ENCODE assay signal across 27 cellular contexts in genomic region chr16:8776193-8776592, GRCh38. TPM values are rescaled to one million over a fixed set of nuclear protein-coding genes. Genes with fewer than 3 reads are reported as not detected.
DNase-seq lines count a peak whose midpoint lies in the region; ATAC-seq, FAIRE-seq and TF ChIP-seq lines count a peak whose summit lies in the region.
"Had no signal": no experiment of that assay in that cellular context is flagged by ENCODE, and none has a peak within 500 bp of the region (broad histone marks: within the 10 kb centered on the region; RNA-seq: fewer than 3 reads in every experiment).

No MANE protein-coding gene starts in this region.

- H3K4me1 ChIP-seq in HEK293 (ENCODE audit: control insufficient read depth, insufficient read depth, low read length) (no peaks in the 10 kb centered on the region), K562 (replicated peaks in 1 of 2; ENCODE audit: control insufficient read depth in 2 of 2, insufficient read depth in 2 of 2, low read length in 2 of 2) (no peaks in the 10 kb centered on the region; a peak in 1 of 5 replicates), upper lobe of right lung (no peaks in the 10 kb centered on the region)
- H3K4me1 ChIP-seq: Caco-2, right lobe of liver, upper lobe of left lung had no signal

- H3K9ac ChIP-seq in K562 (ENCODE audit: insufficient read depth in 1 of 2, low read depth in 2 of 2, low read length in 2 of 2), result no peak overlapping the region

- intact Hi-C loops in K562 (cut with micrococcal nuclease) (no loop called here), upper lobe of right lung (cut with DNase I) (no loop called here)

- H3K4me3 Mint-ChIP-seq in HFFc6, result no peak overlapping the region
- H3K4me3 Mint-ChIP-seq: activated CD4-positive, alpha-beta T cell treated with anti-CD3 and anti-CD28 coated beads for 36 hours; central memory CD8-positive, alpha-beta T cell; dendritic cell treated with granulocyte-macrophage colony-stimulating factor and Interleukin-4, amounts not matched to agents 40 ng/mL and 50 ng/mL, for 4 days; T-helper 17 cell had no signal

- WGBS in K562 (ENCODE audit: insufficient coverage, low coverage, missing lambda C conversion rate), result 5% methylated on average over 9 of the region's 11 CpGs

- in situ Hi-C loops in K562 (cut with MboI), result no loop called here

- POLR2A ChIA-PET in HEK293 (lab: Yijun Ruan, JAX) (no interaction called here), K562 (lab: Yijun Ruan, JAX) (interaction anchor here (0.6 kb wide), 1 partner anchor 1353 kb away, joined by 3 read pairs; no protein-coding TSS in a partner anchor)

- no peaks in the 10 kb centered on the region for H3K79me2 ChIP-seq in K562 (ENCODE audit: control insufficient read depth, insufficient read depth, low read length)

- H3K4me2 ChIP-seq in K562 (ENCODE audit: insufficient read depth, low read length), result no peak overlapping the region

- H3K9me3 ChIP-seq in HEK293 (ENCODE audit: control insufficient read depth, insufficient read depth, low read depth, low read length) (no peaks in the 10 kb centered on the region), K562 (replicated peaks; ENCODE audit: control insufficient read depth, insufficient read depth, low read depth, low read length) (no peaks in the 10 kb centered on the region), upper lobe of right lung (no peaks in the 10 kb centered on the region)
- H3K9me3 ChIP-seq: Caco-2, right lobe of liver, upper lobe of left lung had no signal

- TF ChIP-seq EP300 in K562 (IDR thresholded peaks at IDR 0.05; ENCODE audit: low read length), result no peak

- peaks cover 3% of the 10 kb centered on the region; the same call in 1 of the 2 replicates for H3K9me3 Mint-ChIP-seq in HFFc6
- H3K9me3 Mint-ChIP-seq: central memory CD8-positive, alpha-beta T cell; dendritic cell treated with granulocyte-macrophage colony-stimulating factor and Interleukin-4, amounts not matched to agents 40 ng/mL and 50 ng/mL, for 4 days had no signal

- H3K27me3 ChIP-seq in K562 (ENCODE audit: control insufficient read depth in 2 of 2, insufficient read depth in 2 of 2, low read length in 2 of 2) (peaks cover 18 to 80% of the 10 kb centered on the region in 2 experiments; a peak in 4 of 5 replicates), upper lobe of right lung (no peaks in the 10 kb centered on the region)
- H3K27me3 ChIP-seq: right lobe of liver, upper lobe of left lung had no signal

- H3K27ac ChIP-seq in HEK293 (ENCODE audit: extremely low read depth, low read depth, low read length) (no peak overlapping the region), K562 (ENCODE audit: extremely low read depth, low read depth, low read length) (no peak overlapping the region), upper lobe of right lung (no peak overlapping the region)
- H3K27ac ChIP-seq: C4-2B, right lobe of liver, upper lobe of left lung had no signal

- no peak overlapping the region for H2AFZ ChIP-seq in K562 (ENCODE audit: low read depth, low read length)

- H3K4me3 ChIP-seq in HEK293 (ENCODE audit: low read depth, low read length), result no peak overlapping the region
- no peak overlapping the region for H3K4me3 ChIP-seq in K562
- H3K4me3 ChIP-seq in upper lobe of right lung, result no peak overlapping the region
- H3K4me3 ChIP-seq: right lobe of liver, upper lobe of left lung had no signal

- no peaks in the 10 kb centered on the region for H3K36me3 Mint-ChIP-seq in HFFc6 (ENCODE audit: low read depth)

- H4K20me1 ChIP-seq in K562 (replicated peaks; ENCODE audit: control insufficient read depth, insufficient read depth, low read length), result peaks cover 7% of the 10 kb centered on the region; the same call in 1 of the 2 replicates

- FAIRE-seq in K562 (lab: Jason Lieb, UNC), result no peak
- FAIRE-seq: endometrium, GM18507, RCC 7860 had no signal

- no peak for TF ChIP-seq CTCF in HEK293 (tag by site-specific recombination; IDR thresholded peaks at IDR 0.05)
- no peak for TF ChIP-seq CTCF in K562 (IDR thresholded peaks at IDR 0.05 in 2 of 3, conservative IDR thresholded peaks at IDR 0.05 in 1 of 3; ENCODE audit: insufficient read depth in 2 of 3, low read depth in 1 of 3, low read length in 3 of 3)
- TF ChIP-seq CTCF in upper lobe of right lung (IDR thresholded peaks at IDR 0.05), result no peak
- TF ChIP-seq CTCF in HFFc6 (IDR thresholded peaks at IDR 0.05), result no peak

- no peak overlapping the region for H3K27ac Mint-ChIP-seq in HFFc6
- H3K27ac Mint-ChIP-seq: activated CD4-positive, alpha-beta T cell treated with anti-CD3 and anti-CD28 coated beads for 36 hours; dendritic cell treated with granulocyte-macrophage colony-stimulating factor and Interleukin-4, amounts not matched to agents 40 ng/mL and 50 ng/mL, for 4 days; T-helper 17 cell had no signal

- TF ChIP-seq POLR2A in K562 (conservative IDR thresholded peaks at IDR 0.05), result no peak

- H3K36me3 ChIP-seq in HEK293 (ENCODE audit: control insufficient read depth in 2 of 2, insufficient read depth in 1 of 2, low read length in 2 of 2), result peaks cover 0 to 64% of the 10 kb centered on the region in 2 experiments; a peak in 1 of 3 replicates
- H3K36me3 ChIP-seq in K562 (ENCODE audit: control insufficient read depth, insufficient read depth, low read length), result no peaks in the 10 kb centered on the region
- peaks cover 4% of the 10 kb centered on the region for H3K36me3 ChIP-seq in upper lobe of right lung

- no TSS peak for BruUV-seq in K562 (replicated peaks; lab: Mats Ljungman, UMichigan)

- no peak for TF ChIP-seq RAD21 in K562 (CRISPR knock-in tag; conservative IDR thresholded peaks at IDR 0.05 in 1 of 2, IDR thresholded peaks at IDR 0.05 in 1 of 2)

- CTCF ChIA-PET in HEK293 (lab: Yijun Ruan, JAX), result interaction anchor here (0.5 kb wide), 1 partner anchor 261 kb away, joined by 5 read pairs; no protein-coding TSS in a partner anchor
- CTCF ChIA-PET in K562 (lab: Yijun Ruan, JAX; ENCODE audit: low intra/inter-chr PET ratio), result no interaction called here

- DNase-seq in K562 (ENCODE audit: extremely low read depth in 1 of 4, low spot score in 3 of 4) (no peak), islet precursor cell (peak; percentile 59), upper lobe of right lung (no peak), HFFc6 (no peak), middle frontal gyrus (ENCODE audit: extremely low spot score, low spot score) (no peak), T-helper 1 cell (no peak)
- DNase-seq: activated CD4-positive, alpha-beta T cell treated with anti-CD3 and anti-CD28 coated beads for 36 hours; activated gamma-delta T cell; activated T-cell treated with anti-CD3 and anti-CD28 coated beads, Interleukin-2, amount 50 U/mL, for 1 hour; Caco-2; DMS79; IMR-90; NCI-H2029; NCI-H226; NCI-H69; right lobe of liver; stimulated activated CD4-positive, alpha-beta T cell treated with anti-CD3 and anti-CD28 coated beads, Interleukin-12 subunit alpha, Interleukin-12 subunit beta, amount 100 ng/mL, for 4 hours; stimulated activated CD4-positive, alpha-beta T cell treated with anti-CD3 and anti-CD28 coated beads, Interleukin-4, amount 100 ng/mL, for 1 hour; T-helper 17 cell; upper lobe of left lung had no signal

- H3K4me1 Mint-ChIP-seq in HFFc6 (ENCODE audit: low read depth), result no peaks in the 10 kb centered on the region
- H3K4me1 Mint-ChIP-seq: activated CD4-positive, alpha-beta T cell treated with anti-CD3 and anti-CD28 coated beads for 36 hours; central memory CD8-positive, alpha-beta T cell had no signal

- no peaks in the 10 kb centered on the region for H3K9me1 ChIP-seq in K562 (ENCODE audit: control insufficient read depth, insufficient read depth, low read length)

- 0 out of 3 replicates have a peak, but pooled peaks have one; percentile 25 for ATAC-seq in K562
- ATAC-seq in upper lobe of right lung, result peak; percentile 59
- ATAC-seq: activated CD4-positive, alpha-beta T cell treated with anti-CD3 and anti-CD28 coated beads for 36 hours; right lobe of liver; T-helper 17 cell had no signal

- H3K27me3 Mint-ChIP-seq in HFFc6 (ENCODE audit: insufficient read depth), result peaks cover 12% of the 10 kb centered on the region
- H3K27me3 Mint-ChIP-seq: activated CD4-positive, alpha-beta T cell treated with anti-CD3 and anti-CD28 coated beads for 36 hours; central memory CD8-positive, alpha-beta T cell; dendritic cell treated with granulocyte-macrophage colony-stimulating factor and Interleukin-4, amounts not matched to agents 40 ng/mL and 50 ng/mL, for 4 days; T-helper 17 cell had no signal

RNA-seq across cellular contexts. Expression of gene TMEM186, which starts 21.2 kb away (rescaled TPM):
- 12.4 and 19.3 TPM in 2 replicates for total RNA-seq in K562 (2011; cell fraction: chromatin; rRNA removed; ENCODE audit: low replicate concordance)
- total RNA-seq in K562 (2011; cell fraction: nucleolus; rRNA removed), result 17.0 and 19.2 TPM in 2 replicates
- total RNA-seq in K562 (2011; cell fraction: nucleoplasm; rRNA removed), result 21.9 and 24.2 TPM in 2 replicates
- 10.1 and 11.2 TPM in 2 replicates for total RNA-seq in K562 (2014; rRNA removed)
- total RNA-seq in K562 (2014; rRNA removed; fragmentation: Illumina TruSeq; extraction: Trizol), result 13.1 and 15.4 TPM in 2 replicates
- 10.1 and 11.0 TPM in 2 replicates for total RNA-seq in K562 (2015; rRNA removed; fragmentation: Illumina TruSeq; extraction: Trizol)
- 17.8 TPM in 2 replicates for total RNA-seq in K562 (2021)
- 14.9 and 16.4 TPM in 2 replicates for polyA plus RNA-seq in K562 (2011; rRNA removed)
- 15.7 and 17.1 TPM in 2 replicates for polyA plus RNA-seq in K562 (2011; cell fraction: cytosol; rRNA removed)
- 14.9 and 17.5 TPM in 2 replicates for polyA plus RNA-seq in K562 (2011; cell fraction: nucleus; rRNA removed)
- 15.0 and 20.4 TPM in 2 replicates for polyA plus RNA-seq in K562 (2012)
- polyA plus RNA-seq in K562 (2014; fragmentation: Illumina TruSeq; extraction: Trizol), result 16.2 and 19.7 TPM in 2 replicates
- 10 to 100 TPM; 27.3 to 33.4 TPM for polyA plus RNA-seq in K562 (2014; fragmentation: Nextera tagmentation; extraction: Ambion mirVana)
- 17.3 and 18.5 TPM in 2 replicates for polyA plus RNA-seq in K562 (2014; rRNA removed)
- polyA minus RNA-seq in K562 (2011; rRNA and poly(A)+ RNA removed), result 12.7 and 13.4 TPM in 2 replicates
- polyA minus RNA-seq in K562 (2011; cell fraction: cytosol; rRNA and poly(A)+ RNA removed), result 4.6 and 4.8 TPM in 2 replicates
- polyA minus RNA-seq in K562 (2011; cell fraction: nucleus; rRNA and poly(A)+ RNA removed), result 4.3 and 8.0 TPM in 2 replicates
- 9.1 TPM for total RNA-seq in upper lobe of right lung
- 1 to 10 TPM; 5.2 to 9.1 (median 6.9) TPM for total RNA-seq in HFFc6 (2021; fragmentation: NEBNext Ultra II Directional; extraction: Animal tissue kit (Norgen Biotek cat#: 25700))

RNA-seq across cellular contexts. Expression of gene PMM2, which starts 21.4 kb away (rescaled TPM):
- total RNA-seq in K562 (2011; cell fraction: chromatin; rRNA removed; ENCODE audit: low replicate concordance), result 104 and 130 TPM in 2 replicates
- total RNA-seq in K562 (2011; cell fraction: nucleolus; rRNA removed), result 64.9 and 66.9 TPM in 2 replicates
- 106 and 149 TPM in 2 replicates for total RNA-seq in K562 (2011; cell fraction: nucleoplasm; rRNA removed)
- total RNA-seq in K562 (2014; rRNA removed), result 17.8 and 30.4 TPM in 2 replicates
- 29.8 and 33.9 TPM in 2 replicates for total RNA-seq in K562 (2014; rRNA removed; fragmentation: Illumina TruSeq; extraction: Trizol)
- total RNA-seq in K562 (2015; rRNA removed; fragmentation: Illumina TruSeq; extraction: Trizol), result 37.6 and 42.7 TPM in 2 replicates
- 28.9 and 32.0 TPM in 2 replicates for total RNA-seq in K562 (2021)
- polyA plus RNA-seq in K562 (2011; rRNA removed), result 16.3 and 21.1 TPM in 2 replicates
- 11.9 and 14.4 TPM in 2 replicates for polyA plus RNA-seq in K562 (2011; cell fraction: cytosol; rRNA removed)
- 24.1 and 29.4 TPM in 2 replicates for polyA plus RNA-seq in K562 (2011; cell fraction: nucleus; rRNA removed)
- polyA plus RNA-seq in K562 (2012), result 20.8 and 23.0 TPM in 2 replicates
- 27.2 and 34.0 TPM in 2 replicates for polyA plus RNA-seq in K562 (2014; fragmentation: Illumina TruSeq; extraction: Trizol)
- 1 to 10 TPM; 5.6 to 7.8 TPM for polyA plus RNA-seq in K562 (2014; fragmentation: Nextera tagmentation; extraction: Ambion mirVana)
- 25.9 and 27.1 TPM in 2 replicates for polyA plus RNA-seq in K562 (2014; rRNA removed)
- polyA minus RNA-seq in K562 (2011; rRNA and poly(A)+ RNA removed), result 18.4 and 27.8 TPM in 2 replicates
- 10.2 and 16.6 TPM in 2 replicates for polyA minus RNA-seq in K562 (2011; cell fraction: cytosol; rRNA and poly(A)+ RNA removed)
- 22.2 and 42.1 TPM in 2 replicates for polyA minus RNA-seq in K562 (2011; cell fraction: nucleus; rRNA and poly(A)+ RNA removed)
- 36.8 TPM for total RNA-seq in upper lobe of right lung
- 10 to 100 TPM; 38.9 to 48.5 (median 44.3) TPM for total RNA-seq in HFFc6 (2021; fragmentation: NEBNext Ultra II Directional; extraction: Animal tissue kit (Norgen Biotek cat#: 25700))
